ENCODE assay signal across 1 cellular context in genomic region chr10:8051851-8052257, GRCh38.
TF ChIP-seq lines count a peak whose summit lies in the region.

No MANE protein-coding gene starts in this region.

TF ChIP-seq in SK-N-SH, 30 proteins besides CTCF, POLR2A, EP300 and RAD21 (continued from another document):
- TF ChIP-seq FOSL2 (IDR thresholded peaks at IDR 0.05; ENCODE audit: borderline replicate concordance, low read depth): no peak
- TF ChIP-seq, protein P1, sequence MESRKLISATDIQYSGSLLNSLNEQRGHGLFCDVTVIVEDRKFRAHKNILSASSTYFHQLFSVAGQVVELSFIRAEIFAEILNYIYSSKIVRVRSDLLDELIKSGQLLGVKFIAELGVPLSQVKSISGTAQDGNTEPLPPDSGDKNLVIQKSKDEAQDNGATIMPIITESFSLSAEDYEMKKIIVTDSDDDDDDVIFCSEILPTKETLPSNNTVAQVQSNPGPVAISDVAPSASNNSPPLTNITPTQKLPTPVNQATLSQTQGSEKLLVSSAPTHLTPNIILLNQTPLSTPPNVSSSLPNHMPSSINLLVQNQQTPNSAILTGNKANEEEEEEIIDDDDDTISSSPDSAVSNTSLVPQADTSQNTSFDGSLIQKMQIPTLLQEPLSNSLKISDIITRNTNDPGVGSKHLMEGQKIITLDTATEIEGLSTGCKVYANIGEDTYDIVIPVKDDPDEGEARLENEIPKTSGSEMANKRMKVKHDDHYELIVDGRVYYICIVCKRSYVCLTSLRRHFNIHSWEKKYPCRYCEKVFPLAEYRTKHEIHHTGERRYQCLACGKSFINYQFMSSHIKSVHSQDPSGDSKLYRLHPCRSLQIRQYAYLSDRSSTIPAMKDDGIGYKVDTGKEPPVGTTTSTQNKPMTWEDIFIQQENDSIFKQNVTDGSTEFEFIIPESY (IDR thresholded peaks at IDR 0.05; ENCODE audit: borderline replicate concordance, low read depth): no peak
- no peak for TF ChIP-seq USF1 (IDR thresholded peaks at IDR 0.05; ENCODE audit: borderline replicate concordance, low read depth)
